In the genomic region with DNA sequence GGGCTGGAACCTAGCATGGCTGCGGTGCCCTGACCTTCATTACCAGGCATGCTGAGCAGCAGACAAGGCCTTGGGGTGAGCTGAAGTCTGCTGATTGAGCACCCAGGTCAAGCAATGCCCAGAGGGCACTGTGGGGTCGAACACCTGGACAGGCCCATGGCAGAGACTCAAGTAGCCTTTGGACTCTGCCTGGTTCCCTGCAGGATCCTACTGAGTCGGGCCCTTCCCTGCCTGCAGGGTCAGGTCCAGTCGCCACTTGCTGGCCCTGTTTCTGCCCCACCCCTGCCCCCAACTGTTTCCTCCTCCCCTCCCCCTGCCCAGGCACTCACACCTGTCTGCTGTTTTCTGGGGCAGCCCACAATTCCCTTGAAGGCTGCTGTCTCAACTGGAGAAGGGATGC, we compare ENCODE assay signal across 20 cellular contexts.
DNase-seq lines count a peak whose midpoint lies in the region; ATAC-seq and TF ChIP-seq lines count a peak whose summit lies in the region.
"Had no signal": no experiment of that assay in that cellular context is flagged by ENCODE, and none has a peak within 500 bp of the region (broad histone marks: within the 10 kb centered on the region; RNA-seq: fewer than 3 reads in every experiment).

No MANE protein-coding gene starts in this region.

- H3K9me3 ChIP-seq in neuronal stem cell (replicated peaks in 1 of 2; ENCODE audit: control insufficient read depth in 2 of 2, insufficient read depth in 1 of 2, low read depth in 1 of 2, low read length in 2 of 2) (no peaks in the 10 kb centered on the region), gastrocnemius medialis (no peaks in the 10 kb centered on the region)
- H3K9me3 ChIP-seq: A549 had no signal

- H3K36me3 ChIP-seq in neuronal stem cell (replicated peaks in 1 of 2; ENCODE audit: control insufficient read depth in 2 of 2, insufficient read depth in 2 of 2, low read length in 2 of 2) (no peaks in the 10 kb centered on the region), gastrocnemius medialis (no peaks in the 10 kb centered on the region)

- H3K27me3 ChIP-seq in neuronal stem cell (ENCODE audit: control insufficient read depth in 3 of 3, insufficient read depth in 3 of 3, low read depth in 1 of 3, low read length in 3 of 3) (no peaks in the 10 kb centered on the region), gastrocnemius medialis (no peaks in the 10 kb centered on the region)

- no peak for TF ChIP-seq CTCF in gastrocnemius medialis (IDR thresholded peaks at IDR 0.05 in 4 of 5, conservative IDR thresholded peaks at IDR 0.05 in 1 of 5)

- no peaks in the 10 kb centered on the region for H3K27me3 Mint-ChIP-seq in activated CD4-positive, alpha-beta T cell treated with anti-CD3 and anti-CD28 coated beads, Interleukin-2, amount 10 ng/mL, durations not matched to agents 24 days and 14 days
- H3K27me3 Mint-ChIP-seq: CD4-positive, alpha-beta memory T cell had no signal

- H3K4me3 Mint-ChIP-seq in activated CD4-positive, alpha-beta T cell treated with anti-CD3 and anti-CD28 coated beads, Interleukin-2, amount 10 ng/mL, durations not matched to agents 24 days and 14 days, result no peak overlapping the region
- H3K4me3 Mint-ChIP-seq in stimulated activated effector memory CD8-positive, alpha-beta T cell treated with anti-CD3 and anti-CD28 coated beads, Interleukin-12 subunit alpha, Interleukin-12 subunit beta, amount 100 ng/mL, for 72 hours, result no peak overlapping the region
- H3K4me3 Mint-ChIP-seq: CD4-positive, alpha-beta memory T cell; GM23338; H9 had no signal

- no peak overlapping the region for H3K27ac Mint-ChIP-seq in activated CD4-positive, alpha-beta T cell treated with anti-CD3 and anti-CD28 coated beads, Interleukin-2, amount 10 ng/mL, durations not matched to agents 24 days and 14 days
- H3K27ac Mint-ChIP-seq in stimulated activated effector memory CD8-positive, alpha-beta T cell treated with anti-CD3 and anti-CD28 coated beads, Interleukin-12 subunit alpha, Interleukin-12 subunit beta, amount 100 ng/mL, for 72 hours, result no peak overlapping the region
- H3K27ac Mint-ChIP-seq: CD4-positive, alpha-beta memory T cell; GM23338; H9 had no signal

- H3K4me1 Mint-ChIP-seq in activated CD4-positive, alpha-beta T cell treated with anti-CD3 and anti-CD28 coated beads, Interleukin-2, amount 10 ng/mL, durations not matched to agents 24 days and 14 days, result no peaks in the 10 kb centered on the region
- H3K4me1 Mint-ChIP-seq in stimulated activated effector memory CD8-positive, alpha-beta T cell treated with anti-CD3 and anti-CD28 coated beads, Interleukin-12 subunit alpha, Interleukin-12 subunit beta, amount 100 ng/mL, for 72 hours, result no peaks in the 10 kb centered on the region
- H3K4me1 Mint-ChIP-seq: CD4-positive, alpha-beta memory T cell; GM23338; H9 had no signal

- no peaks in the 10 kb centered on the region for H3K36me3 Mint-ChIP-seq in activated CD4-positive, alpha-beta T cell treated with anti-CD3 and anti-CD28 coated beads, Interleukin-2, amount 10 ng/mL, durations not matched to agents 24 days and 14 days (ENCODE audit: low read depth)
- H3K36me3 Mint-ChIP-seq in stimulated activated effector memory CD8-positive, alpha-beta T cell treated with anti-CD3 and anti-CD28 coated beads, Interleukin-12 subunit alpha, Interleukin-12 subunit beta, amount 100 ng/mL, for 72 hours, result no peaks in the 10 kb centered on the region
- H3K36me3 Mint-ChIP-seq: CD4-positive, alpha-beta memory T cell had no signal

- no peaks in the 10 kb centered on the region for H3K79me1 ChIP-seq in neuronal stem cell (ENCODE audit: low read depth, low read length)

- no peak overlapping the region for H2BK120ac ChIP-seq in neuronal stem cell (ENCODE audit: low read depth, low read length)

- H2BK5ac ChIP-seq in neuronal stem cell (ENCODE audit: low read length), result peak overlapping the region; percentile 33

- H3K4me3 ChIP-seq in neuronal stem cell (ENCODE audit: low read length in 2 of 2) (no peak overlapping the region), gastrocnemius medialis (no peak overlapping the region)
- H3K4me3 ChIP-seq: A549, GM23338 had no signal

- no peak overlapping the region for H2BK12ac ChIP-seq in neuronal stem cell (ENCODE audit: low read length)

- ATAC-seq in left lobe of liver (peak; percentile 26), gastrocnemius medialis (no peak)
- peak; percentile 31 for ATAC-seq in stimulated activated effector memory CD8-positive, alpha-beta T cell treated with anti-CD3 and anti-CD28 coated beads, Interleukin-12 subunit alpha, Interleukin-12 subunit beta, amount 100 ng/mL, for 72 hours
- ATAC-seq: A549, GM23338, HCT116 had no signal

- H3K14ac ChIP-seq in neuronal stem cell (ENCODE audit: low read length), result no peak overlapping the region

- no peak overlapping the region for H2BK15ac ChIP-seq in neuronal stem cell (ENCODE audit: low read length)

- no CpG with 5 or more reads among the region's 4 CpGs for WGBS in neuronal stem cell (ENCODE audit: extremely low coverage in 2 of 2, insufficient read length in 2 of 2, insufficient replicate concordance in 1 of 2), 2 donors

- no peak overlapping the region for H3K4me2 ChIP-seq in neuronal stem cell (ENCODE audit: insufficient read depth, low read length, poor library complexity, severe bottlenecking)
- H3K4me2 ChIP-seq: A549, GM23338 had no signal

- H3K9me3 Mint-ChIP-seq in activated CD4-positive, alpha-beta T cell treated with anti-CD3 and anti-CD28 coated beads, Interleukin-2, amount 10 ng/mL, durations not matched to agents 24 days and 14 days, result no peaks in the 10 kb centered on the region
- H3K9me3 Mint-ChIP-seq in stimulated activated effector memory CD8-positive, alpha-beta T cell treated with anti-CD3 and anti-CD28 coated beads, Interleukin-12 subunit alpha, Interleukin-12 subunit beta, amount 100 ng/mL, for 72 hours, result no peaks in the 10 kb centered on the region
- H3K9me3 Mint-ChIP-seq: GM23338, H9 had no signal

- no peak for TF ChIP-seq POLR2A in gastrocnemius medialis (IDR thresholded peaks at IDR 0.05)

- H3K4ac ChIP-seq in neuronal stem cell (ENCODE audit: low read length), result no peak overlapping the region

- H3K18ac ChIP-seq in neuronal stem cell (ENCODE audit: low read length), result peak overlapping the region; percentile 11

- H3K4me1 ChIP-seq in neuronal stem cell (ENCODE audit: control insufficient read depth in 2 of 2, insufficient read depth in 1 of 2, low read depth in 1 of 2, low read length in 2 of 2), result no peaks in the 10 kb centered on the region
- no peaks in the 10 kb centered on the region for H3K4me1 ChIP-seq in gastrocnemius medialis
- H3K4me1 ChIP-seq: A549 had no signal

- H3K23ac ChIP-seq in neuronal stem cell (ENCODE audit: low read depth, low read length, poor library complexity), result no peak overlapping the region

- H3K9ac ChIP-seq in neuronal stem cell (ENCODE audit: low read depth, low read length, poor library complexity), result no peak overlapping the region

- intact Hi-C loops in activated CD4-positive, alpha-beta T cell treated with anti-CD3 and anti-CD28 coated beads, Interleukin-2, amount 10 ng/mL, durations not matched to agents 24 days and 14 days (cut with micrococcal nuclease), result no loop called here
- intact Hi-C loops in gastrocnemius medialis (cut with DNase I; ENCODE audit: low total_unique reads), result no loop called here

- H4K8ac ChIP-seq in neuronal stem cell (ENCODE audit: low read depth, low read length), result no peak overlapping the region

- DNase-seq in activated CD4-positive, alpha-beta T cell treated with anti-CD3 and anti-CD28 coated beads, Interleukin-2, amount 10 ng/mL, durations not matched to agents 24 days and 14 days, result peak; percentile 41
- DNase-seq in activated CD4-positive, alpha-beta T cell treated with anti-CD3 and anti-CD28 coated beads, Interleukin-2, amount 50 U/mL, for 48 hours, result no peak
- DNase-seq in left lobe of liver (ENCODE audit: low spot score) (no peak), neuronal stem cell (ENCODE audit: low spot score) (no peak), MV-4-11 (lab: John Stamatoyannopoulos, UW) (no peak), gastrocnemius medialis (no peak)
- DNase-seq in stimulated activated effector memory CD8-positive, alpha-beta T cell treated with anti-CD3 and anti-CD28 coated beads, Interleukin-12 subunit alpha, Interleukin-12 subunit beta, amount 100 ng/mL, for 72 hours (ENCODE audit: low spot score in 2 of 2), result no peak
- no peak for DNase-seq in stimulated activated CD4-positive, alpha-beta T cell treated with anti-CD3 and anti-CD28 coated beads, Interleukin-4, amount 100 ng/mL, for 24 hours
- DNase-seq: 8988T; C1 segment of cervical spinal cord; Calu3; CD4-positive, alpha-beta memory T cell; COR-L47; DMS53; DMS79 treated with DMSO at 0.1 percent for 48 hours; GF-D8; H9 had no signal

- H2AFZ ChIP-seq in neuronal stem cell (ENCODE audit: low read length), result no peak overlapping the region
- H2AFZ ChIP-seq: GM23338 had no signal

- H2AK5ac ChIP-seq in neuronal stem cell (ENCODE audit: low read depth, low read length), result peak overlapping the region; percentile 33

- in situ Hi-C loops in gastrocnemius medialis (cut with MboI; ENCODE audit: low sequenced_read_pairs in 4 of 4), result no loop called here

- H3K27ac ChIP-seq in neuronal stem cell (replicated peaks; ENCODE audit: low read length) (no peak overlapping the region), gastrocnemius medialis (no peak overlapping the region)
- H3K27ac ChIP-seq: A549 had no signal

- H4K91ac ChIP-seq in neuronal stem cell (ENCODE audit: low read depth, low read length, poor library complexity), result no peak overlapping the region

Comparison
In these comparisons a context has a peak if more than half of its experiments do, and no peak if none do; other contexts are left out.
1. ATAC-seq: peak in left lobe of liver (single experiment) and stimulated activated effector memory CD8-positive, alpha-beta T cell treated with anti-CD3 and anti-CD28 coated beads, Interleukin-12 subunit alpha, Interleukin-12 subunit beta, amount 100 ng/mL, for 72 hours (single experiment); none in gastrocnemius medialis (0 of 2).